Comparison of ENCODE assay signal across 9 cellular contexts in genomic region chr2:215434447-215435260, GRCh38. TPM values are rescaled to one million over a fixed set of nuclear protein-coding genes. Genes with fewer than 3 reads are reported as not detected.
DNase-seq lines count a peak whose midpoint lies in the region; ATAC-seq, FAIRE-seq and TF ChIP-seq lines count a peak whose summit lies in the region.
"Had no signal": no experiment of that assay in that cellular context is flagged by ENCODE, and none has a peak within 500 bp of the region (broad histone marks: within the 10 kb centered on the region; RNA-seq: fewer than 3 reads in every experiment).

No MANE protein-coding gene starts in this region.

- H3K4me1 Mint-ChIP-seq in activated CD4-positive, alpha-beta memory T cell treated with anti-CD3 and anti-CD28 coated beads for 36 hours (ENCODE audit: low read depth), result peaks cover 15% of the 10 kb centered on the region
- peaks cover 2% of the 10 kb centered on the region for H3K4me1 Mint-ChIP-seq in glutamatergic neuron (ENCODE audit: low read depth, unreplicated experiment)

- peaks cover 4% of the 10 kb centered on the region; the same call in 1 of the 2 replicates for H3K36me3 ChIP-seq in HAP-1 (replicated peaks)

- H3K27me3 Mint-ChIP-seq in activated CD4-positive, alpha-beta memory T cell treated with anti-CD3 and anti-CD28 coated beads for 36 hours, result peaks cover 64% of the 10 kb centered on the region
- H3K27me3 Mint-ChIP-seq in glutamatergic neuron (ENCODE audit: unreplicated experiment), result peaks cover 5% of the 10 kb centered on the region

- POLR2A ChIA-PET in activated CD4-positive, alpha-beta memory T cell treated with anti-CD3 and anti-CD28 coated beads for 36 hours (lab: Charles Lee), result no interaction called here

- H3K4me3 Mint-ChIP-seq in activated CD4-positive, alpha-beta memory T cell treated with anti-CD3 and anti-CD28 coated beads for 36 hours, result peak overlapping the region; percentile 55
- peak overlapping the region; percentile 87 for H3K4me3 Mint-ChIP-seq in glutamatergic neuron (ENCODE audit: unreplicated experiment)

- FAIRE-seq in urothelium cell line (lab: Jason Lieb, UNC), result no peak
- FAIRE-seq: islet of Langerhans had no signal

- no peaks in the 10 kb centered on the region for H3K9me3 Mint-ChIP-seq in activated CD4-positive, alpha-beta memory T cell treated with anti-CD3 and anti-CD28 coated beads for 36 hours
- peaks cover 2% of the 10 kb centered on the region for H3K9me3 Mint-ChIP-seq in glutamatergic neuron (ENCODE audit: unreplicated experiment)

- peaks cover 4% of the 10 kb centered on the region; the same call in 1 of the 2 replicates for H3K4me1 ChIP-seq in HAP-1

- no peaks in the 10 kb centered on the region for H3K9me3 ChIP-seq in HAP-1

- no peak overlapping the region for H3K27ac Mint-ChIP-seq in activated CD4-positive, alpha-beta memory T cell treated with anti-CD3 and anti-CD28 coated beads for 36 hours
- H3K27ac Mint-ChIP-seq in glutamatergic neuron (ENCODE audit: unreplicated experiment), result peak overlapping the region; percentile 56

- CTCF ChIA-PET in activated CD4-positive, alpha-beta memory T cell treated with anti-CD3 and anti-CD28 coated beads for 36 hours (lab: Charles Lee), result no interaction called here

- H3K4me3 ChIP-seq in HAP-1 (peak overlapping the region; percentile 60), skeletal muscle cell (ENCODE audit: low read depth, low read length) (peak overlapping the region; percentile 58)

- ATAC-seq in HG02759 (IDR thresholded peaks at IDR 0.05; ENCODE audit: unreplicated experiment), result no peak
- ATAC-seq in activated CD4-positive, CD25-positive, alpha-beta regulatory T cell treated with anti-CD3 and anti-CD28 coated beads, Interleukin-2, amount 50 U/mL, for 24 hours, result no peak

- in situ Hi-C loops in HAP-1 (cut with MboI; ENCODE audit: low sequenced_read_pairs), result no loop called here

- peaks cover 19% of the 10 kb centered on the region for H3K27me3 ChIP-seq in HAP-1 (ENCODE audit: low read depth)

- intact Hi-C loops in activated CD4-positive, alpha-beta memory T cell treated with anti-CD3 and anti-CD28 coated beads for 36 hours (cut with micrococcal nuclease), result loop anchor here (5.0 to 10.0 kb wide), 2 partner anchors 488 to 580 kb away; partner anchors contain the start of gene MREG

- no peaks in the 10 kb centered on the region for H3K36me3 Mint-ChIP-seq in activated CD4-positive, alpha-beta memory T cell treated with anti-CD3 and anti-CD28 coated beads for 36 hours
- no peaks in the 10 kb centered on the region for H3K36me3 Mint-ChIP-seq in glutamatergic neuron (ENCODE audit: unreplicated experiment)

- TF ChIP-seq CTCF in glutamatergic neuron (IDR thresholded peaks at IDR 0.05; ENCODE audit: partially characterized antibody, unreplicated experiment), result no peak

- DNase-seq in HAP-1 (ENCODE audit: low spot score in 2 of 2) (no peak), glutamatergic neuron (no peak), skeletal muscle cell (ENCODE audit: low read depth) (no peak), globus pallidus (ENCODE audit: low spot score) (no peak), urothelium cell line (ENCODE audit: low spot score) (no peak)
- no peak for DNase-seq in activated CD4-positive, alpha-beta memory T cell treated with anti-CD3 and anti-CD28 coated beads for 36 hours

RNA-seq across cellular contexts. Expression of gene FN1, which starts 1.2 kb away (rescaled TPM):
- under 1 TPM; 0.50 to 0.53 TPM for total RNA-seq in activated CD4-positive, alpha-beta memory T cell treated with anti-CD3 and anti-CD28 coated beads for 36 hours
- 28.6 TPM for total RNA-seq in glutamatergic neuron (ENCODE audit: unreplicated experiment)

Comparison
In these comparisons a context has a peak if more than half of its experiments do, and no peak if none do; other contexts are left out.
1. RNA of gene FN1, which starts 1.2 kb away (total RNA-seq): 28.6 TPM in glutamatergic neuron (single experiment); 0.50 to 0.53 TPM in activated CD4-positive, alpha-beta memory T cell treated with anti-CD3 and anti-CD28 coated beads for 36 hours; every median in the first group is over 10 times any median in the second.